1 cellular context compared by ENCODE assay signal in genomic region chr6:155171109-155171746, GRCh38.
TF ChIP-seq lines count a peak whose summit lies in the region.

No MANE protein-coding gene starts in this region.

TF ChIP-seq in HCT116, 20 proteins besides CTCF, POLR2A, EP300 and RAD21 (continued from another document):
- TF ChIP-seq ZBTB33 (IDR thresholded peaks at IDR 0.05; ENCODE audit: extremely low read depth, insufficient replicate concordance, low read length), result no peak
- TF ChIP-seq FOSL1 (IDR thresholded peaks at IDR 0.05; ENCODE audit: low read depth), result peak; percentile 99
- TF ChIP-seq YY1 (IDR thresholded peaks at IDR 0.05; ENCODE audit: extremely low read depth, insufficient replicate concordance, low read depth, low read length), result no peak
- no peak for TF ChIP-seq REST (IDR thresholded peaks at IDR 0.05; ENCODE audit: low read depth)
- TF ChIP-seq TCF7L2 (IDR thresholded peaks at IDR 0.05; ENCODE audit: borderline replicate concordance, extremely low read depth, insufficient read depth, insufficient read length), result peak; percentile 95
- TF ChIP-seq ATF3 (IDR thresholded peaks at IDR 0.05), result 0 out of 2 replicates have a peak, but pooled peaks have one; percentile 14
- TF ChIP-seq ZFX (IDR thresholded peaks at IDR 0.05), result no peak
- TF ChIP-seq MAX (IDR thresholded peaks at IDR 0.05), result peak; percentile 41; the same call in 1 of the 2 replicates
- peak; percentile 88 for TF ChIP-seq CBX3 (IDR thresholded peaks at IDR 0.05; ENCODE audit: low read depth)
- no peak for TF ChIP-seq EGR1 (IDR thresholded peaks at IDR 0.05; ENCODE audit: low read depth)
- peak; percentile 37; the same call in 1 of the 2 replicates for TF ChIP-seq ELF1 (IDR thresholded peaks at IDR 0.05; ENCODE audit: borderline replicate concordance, low read depth)
- no peak for TF ChIP-seq EZH2 (IDR thresholded peaks at IDR 0.05)
- TF ChIP-seq POLR2AphosphoS5 (IDR thresholded peaks at IDR 0.05; ENCODE audit: low read depth, low read length), result peak; percentile 60
- TF ChIP-seq SIN3A (IDR thresholded peaks at IDR 0.05; ENCODE audit: low read depth), result peak; percentile 96
- peak; percentile 89 for TF ChIP-seq CEBPB (IDR thresholded peaks at IDR 0.05; ENCODE audit: low read depth)
- no peak for TF ChIP-seq ZNF274 (IDR thresholded peaks at IDR 0.05; ENCODE audit: low read depth, low read length)
- peak; percentile 98 for TF ChIP-seq JUND (IDR thresholded peaks at IDR 0.05)
TF ChIP-seq in HCT116: peak in this region for 12.
